8 cellular contexts compared by ENCODE assay signal in genomic region chr15:60128000-60128376, GRCh38.
DNase-seq lines count a peak whose midpoint lies in the region; ATAC-seq, FAIRE-seq and TF ChIP-seq lines count a peak whose summit lies in the region.

No MANE protein-coding gene starts in this region.

- POLR2A ChIA-PET in RWPE1 (lab: Yijun Ruan, JAX; ENCODE audit: low non-redundant PET) = no interaction called here

- CTCF ChIA-PET in RWPE1 (lab: Yijun Ruan, JAX) = interaction anchor here (0.6 to 1.5 kb wide), 6 partner anchors 11 to 437 kb away, joined by 3 to 5 read pairs (median 4); no protein-coding TSS in a partner anchor

- ATAC-seq in DND-41 (ENCODE audit: insufficient read depth, low read depth) (no peak), GM21619 (IDR thresholded peaks at IDR 0.05; ENCODE audit: unreplicated experiment) (no peak)

- peak overlapping the region; percentile 70 for H3K4me2 ChIP-seq in DND-41 (ENCODE audit: insufficient read depth, low read length)

- peak overlapping the region; percentile 31 to 60; a peak in 3 of 4 replicates for H3K4me3 ChIP-seq in DND-41 (ENCODE audit: low read depth in 1 of 2, low read length in 2 of 2)

- no peak for FAIRE-seq in RCC 7860 (lab: Jason Lieb, UNC)

- H2AFZ ChIP-seq in DND-41 (ENCODE audit: low read depth, low read length) = peak overlapping the region; percentile 64

- no peaks in the 10 kb centered on the region for H3K9me3 ChIP-seq in DND-41 (ENCODE audit: insufficient read depth, low read length, severe bottlenecking)

- H3K79me2 ChIP-seq in DND-41 (ENCODE audit: insufficient read depth, low read length) = no peaks in the 10 kb centered on the region

- H3K4me1 ChIP-seq in DND-41 (ENCODE audit: insufficient read depth, low read length) = peaks cover 47% of the 10 kb centered on the region

- DNase-seq in DND-41 (no peak), RWPE1 (ENCODE audit: low spot score) (no peak), fibroblast of gingiva (ENCODE audit: low read depth) (peak; percentile 3), pons (ENCODE audit: low spot score) (peak; percentile 69), retina (no peak), NOMO-1 treated with DMSO at 0.1 percent for 48 hours (lab: John Stamatoyannopoulos, UW; ENCODE audit: unreplicated experiment) (no peak), RCC 7860 (ENCODE audit: low spot score) (no peak)

- H3K27me3 ChIP-seq in DND-41 (ENCODE audit: insufficient read depth, low read length, poor library complexity) = no peaks in the 10 kb centered on the region

- no peaks in the 10 kb centered on the region for H3K36me3 ChIP-seq in DND-41 (ENCODE audit: insufficient read depth, low read length)

- TF ChIP-seq CTCF in DND-41 (IDR thresholded peaks at IDR 0.05; ENCODE audit: borderline replicate concordance, extremely low read depth, low read length, poor library complexity, severe bottlenecking) = no peak
- no peak for TF ChIP-seq CTCF in RWPE1 (conservative IDR thresholded peaks at IDR 0.05; ENCODE audit: low read depth)

- peak overlapping the region; percentile 81 for H3K27ac ChIP-seq in DND-41 (ENCODE audit: low read length)
- H3K27ac ChIP-seq in RWPE1 = peak overlapping the region; percentile 48; the same call in 1 of the 2 replicates

- no peaks in the 10 kb centered on the region for H4K20me1 ChIP-seq in DND-41 (ENCODE audit: insufficient read depth, low read length)

- H3K9ac ChIP-seq in DND-41 (ENCODE audit: low read depth, low read length) = peak overlapping the region; percentile 57

Comparison
In these comparisons a context has a peak if more than half of its experiments do, and no peak if none do; other contexts are left out.
1. DNase-seq: peak in fibroblast of gingiva (single experiment) and pons (single experiment); none in DND-41 (single experiment), RWPE1 (single experiment), retina (single experiment), NOMO-1 treated with DMSO at 0.1 percent for 48 hours (single experiment) and RCC 7860 (single experiment).